In genomic region chr2:216210711-216211131, GRCh38 we compare ENCODE assay signal across 10 cellular contexts.
DNase-seq lines count a peak whose midpoint lies in the region; ATAC-seq and TF ChIP-seq lines count a peak whose summit lies in the region.
"Had no signal": no experiment of that assay in that cellular context is flagged by ENCODE, and none has a peak within 500 bp of the region (broad histone marks: within the 10 kb centered on the region; RNA-seq: fewer than 3 reads in every experiment).

No MANE protein-coding gene starts in this region.

- TF ChIP-seq CTCF in WTC11 (IDR thresholded peaks at IDR 0.05): no peak

- H3K36me3 Mint-ChIP-seq in activated T-cell treated with anti-CD3 and anti-CD28 coated beads, Interleukin-2, amount 50 U/mL, for 72 hours (ENCODE audit: insufficient read depth in 2 of 2): peaks cover 10 to 27% of the 10 kb centered on the region in 2 donors
- peaks cover 41% of the 10 kb centered on the region for H3K36me3 Mint-ChIP-seq in activated T-cell treated with anti-CD3 and anti-CD28 coated beads, Interleukin-2, amount 50 U/mL, for 4 hours (ENCODE audit: insufficient read depth)
- peaks cover 20% of the 10 kb centered on the region for H3K36me3 Mint-ChIP-seq in WTC11

- H3K4me3 Mint-ChIP-seq in activated T-cell treated with anti-CD3 and anti-CD28 coated beads, Interleukin-2, amount 50 U/mL, for 72 hours: no peak overlapping the region
- H3K4me3 Mint-ChIP-seq in activated T-cell treated with anti-CD3 and anti-CD28 coated beads, Interleukin-2, amount 50 U/mL, for 4 hours: no peak overlapping the region
- no peak overlapping the region for H3K4me3 Mint-ChIP-seq in WTC11
- H3K4me3 Mint-ChIP-seq: stimulated activated naive CD8-positive, alpha-beta T cell treated with anti-CD3 and anti-CD28 coated beads, Interleukin-15, amount 100 ng/mL, for 72 hours had no signal

- no peaks in the 10 kb centered on the region for H3K9me3 Mint-ChIP-seq in activated T-cell treated with anti-CD3 and anti-CD28 coated beads, Interleukin-2, amount 50 U/mL, for 72 hours
- no peaks in the 10 kb centered on the region for H3K9me3 Mint-ChIP-seq in activated T-cell treated with anti-CD3 and anti-CD28 coated beads, Interleukin-2, amount 50 U/mL, for 4 hours
- H3K9me3 Mint-ChIP-seq in WTC11: no peaks in the 10 kb centered on the region
- H3K9me3 Mint-ChIP-seq: stimulated activated naive CD8-positive, alpha-beta T cell treated with anti-CD3 and anti-CD28 coated beads, Interleukin-15, amount 100 ng/mL, for 72 hours had no signal

- CTCF ChIA-PET in WTC11 (lab: Charles Lee): no interaction called here

- no peak for ATAC-seq in activated T-cell treated with anti-CD3 and anti-CD28 coated beads, Interleukin-2, amount 50 U/mL, for 72 hours (replicated peaks in 1 of 2)
- ATAC-seq in activated T-cell treated with anti-CD3 and anti-CD28 coated beads, Interleukin-2, amount 50 U/mL, for 4 hours: no peak
- ATAC-seq in WTC11 (no peak), sciatic nerve (peak; percentile 50), GM19395 (IDR thresholded peaks at IDR 0.05; ENCODE audit: unreplicated experiment) (no peak)
- ATAC-seq: stimulated activated naive CD8-positive, alpha-beta T cell treated with anti-CD3 and anti-CD28 coated beads, Interleukin-15, amount 100 ng/mL, for 72 hours had no signal

- POLR2A ChIA-PET in WTC11 (lab: Charles Lee): no interaction called here

- DNase-seq in activated T-cell treated with anti-CD3 and anti-CD28 coated beads, Interleukin-2, amount 50 U/mL, for 72 hours: no peak
- no peak for DNase-seq in activated T-cell treated with anti-CD3 and anti-CD28 coated beads, Interleukin-2, amount 50 U/mL, for 4 hours
- DNase-seq in WTC11 (ENCODE audit: low spot score) (no peak), fibroblast of gingiva (ENCODE audit: low read depth) (peak; percentile 32), sciatic nerve (ENCODE audit: low spot score) (no peak), DMS153 treated with DMSO at 0.1 percent for 48 hours (lab: John Stamatoyannopoulos, UW; ENCODE audit: unreplicated experiment) (no peak)
- no peak for DNase-seq in activated CD4-positive, alpha-beta T cell treated with anti-CD3 and anti-CD28 coated beads, Interleukin-2, amount 50 U/mL, for 1 hour
- DNase-seq: RPMI8226; stimulated activated naive CD8-positive, alpha-beta T cell treated with anti-CD3 and anti-CD28 coated beads, Interleukin-15, amount 100 ng/mL, for 72 hours had no signal

- intact Hi-C loops in sciatic nerve (cut with DNase I): no loop called here

- H3K27me3 Mint-ChIP-seq in activated T-cell treated with anti-CD3 and anti-CD28 coated beads, Interleukin-2, amount 50 U/mL, for 72 hours (ENCODE audit: low read depth): no peaks in the 10 kb centered on the region
- H3K27me3 Mint-ChIP-seq in activated T-cell treated with anti-CD3 and anti-CD28 coated beads, Interleukin-2, amount 50 U/mL, for 4 hours (ENCODE audit: low read depth): no peaks in the 10 kb centered on the region
- no peaks in the 10 kb centered on the region for H3K27me3 Mint-ChIP-seq in WTC11 (ENCODE audit: low read depth)
- H3K27me3 Mint-ChIP-seq: stimulated activated naive CD8-positive, alpha-beta T cell treated with anti-CD3 and anti-CD28 coated beads, Interleukin-15, amount 100 ng/mL, for 72 hours had no signal

- H3K4me1 Mint-ChIP-seq in activated T-cell treated with anti-CD3 and anti-CD28 coated beads, Interleukin-2, amount 50 U/mL, for 72 hours (ENCODE audit: low read depth): peaks cover 39% of the 10 kb centered on the region
- peaks cover 38% of the 10 kb centered on the region for H3K4me1 Mint-ChIP-seq in activated T-cell treated with anti-CD3 and anti-CD28 coated beads, Interleukin-2, amount 50 U/mL, for 4 hours (ENCODE audit: low read depth)
- H3K4me1 Mint-ChIP-seq in WTC11: peaks cover 12% of the 10 kb centered on the region

- H3K27ac Mint-ChIP-seq in activated T-cell treated with anti-CD3 and anti-CD28 coated beads, Interleukin-2, amount 50 U/mL, for 72 hours: peak overlapping the region; percentile 34
- H3K27ac Mint-ChIP-seq in WTC11: peak overlapping the region; percentile 34

TF ChIP-seq in WTC11, 78 proteins besides CTCF, POLR2A, EP300 and RAD21:
- TF ChIP-seq MYBL2 (CRISPR knock-in tag; IDR thresholded peaks at IDR 0.05) (no peak), EMX1 (CRISPR knock-in tag; IDR thresholded peaks at IDR 0.05) (no peak), FOXK1 (CRISPR knock-in tag; IDR thresholded peaks at IDR 0.05) (no peak), IRF2 (CRISPR knock-in tag; IDR thresholded peaks at IDR 0.05; ENCODE audit: borderline replicate concordance, low read depth) (no peak), ELF4 (CRISPR knock-in tag; IDR thresholded peaks at IDR 0.05; ENCODE audit: low read depth) (no peak), USF2 (CRISPR knock-in tag; IDR thresholded peaks at IDR 0.05) (no peak), ATF6 (CRISPR knock-in tag; IDR thresholded peaks at IDR 0.05) (no peak), NFE2L1 (CRISPR knock-in tag; IDR thresholded peaks at IDR 0.05) (no peak), TP53 (CRISPR knock-in tag; IDR thresholded peaks at IDR 0.05) (no peak), IRF1 (CRISPR knock-in tag; IDR thresholded peaks at IDR 0.05) (no peak)
TF ChIP-seq in WTC11: peak in this region for 0.
